9 cellular contexts compared by ENCODE assay signal in genomic region chr12:126457776-126458175, GRCh38.
"Had no signal": no experiment of that assay in that cellular context is flagged by ENCODE, and none has a peak within 500 bp of the region (broad histone marks: within the 10 kb centered on the region; RNA-seq: fewer than 3 reads in every experiment).

No MANE protein-coding gene starts in this region.

- ATAC-seq: GM23338, HCT116 had no signal

- H3K4me2 ChIP-seq: GM23338 had no signal

- H3K4me3 ChIP-seq: GM23248, GM23338, HAP-1 had no signal

- H2AFZ ChIP-seq: GM23248, GM23338 had no signal

- H3K27ac ChIP-seq: GM23248 had no signal

- H3K36me3 ChIP-seq: HAP-1 had no signal

- H3K9me3 ChIP-seq: HAP-1 had no signal

- DNase-seq: GM23248, GOT3, H7, H9, HCEC 1CT, HFFc6 had no signal

- H3K4me1 ChIP-seq: HAP-1 had no signal

- H3K9ac ChIP-seq: GM23248 had no signal
